Comparison of ENCODE assay signal across 1 cellular context in genomic region chr5:34533582-34534236, GRCh38.
TF ChIP-seq lines count a peak whose summit lies in the region.

No MANE protein-coding gene starts in this region.

TF ChIP-seq in IMR-90, 13 proteins besides CTCF, POLR2A, EP300 and RAD21 (continued from another document):
- TF ChIP-seq FOS (IDR thresholded peaks at IDR 0.05; ENCODE audit: low read depth, low read length), result no peak
- no peak for TF ChIP-seq MAFK (IDR thresholded peaks at IDR 0.05; ENCODE audit: low read depth, low read length)
- no peak for TF ChIP-seq CEBPB (IDR thresholded peaks at IDR 0.05; ENCODE audit: low read depth, low read length)
- TF ChIP-seq NFE2L2 (IDR thresholded peaks at IDR 0.05; ENCODE audit: low read depth, low read length), result no peak
- no peak for TF ChIP-seq BHLHE40 (IDR thresholded peaks at IDR 0.05; ENCODE audit: low read depth, low read length)
